Comparison of ENCODE assay signal across 30 cellular contexts in genomic region chr3:130411310-130411709, GRCh38.
"Had no signal": no experiment of that assay in that cellular context is flagged by ENCODE, and none has a peak within 500 bp of the region (broad histone marks: within the 10 kb centered on the region; RNA-seq: fewer than 3 reads in every experiment).

No MANE protein-coding gene starts in this region.

- DNase-seq: activated CD4-positive, alpha-beta T cell treated with anti-CD3 and anti-CD28 coated beads for 1 hour; activated CD4-positive, alpha-beta T cell treated with anti-CD3 and anti-CD28 coated beads for 48 hours; activated CD4-positive, CD25-positive, alpha-beta regulatory T cell; activated CD8-positive, alpha-beta T cell treated with anti-CD3 and anti-CD28 coated beads for 36 hours; activated effector memory CD4-positive, alpha-beta T cell treated with anti-CD3 and anti-CD28 coated beads, Interleukin-2, amount 50 U/mL, for 16 hours; activated naive CD4-positive, alpha-beta T cell; activated naive CD4-positive, alpha-beta T cell treated with anti-CD3 and anti-CD28 coated beads, Interleukin-2, amount 50 U/mL, for 16 hours; activated naive CD8-positive, alpha-beta T cell treated with anti-CD3 and anti-CD28 coated beads for 36 hours; activated T-cell treated with anti-CD3 and anti-CD28 coated beads, Interleukin-2, amount 50 U/mL, for 1 hour; activated T-cell treated with anti-CD3 and anti-CD28 coated beads, Interleukin-2, amount 50 U/mL, for 72 hours; amniotic stem cell; aorta; caudate nucleus; cerebellar nuclear complex; Kasumi-1; KG1; MG63; NCI-H1048; NCI-H1105 treated with DMSO at 0.1 percent for 48 hours; NCI-H1436; NCI-H1694; NCI-H1930; NCI-H2081 treated with DMSO at 0.1 percent for 48 hours; NCI-H345; NCI-H524 treated with DMSO at 0.1 percent for 48 hours; NK-92 treated with Interleukin-12 subunit alpha and Interleukin-12 subunit beta, amount 100 ng/mL, for 24 hours; SHP77; SJCRH30; T1000; WERI-Rb-1 had no signal
